11 cellular contexts compared by ENCODE assay signal in the genomic region with DNA sequence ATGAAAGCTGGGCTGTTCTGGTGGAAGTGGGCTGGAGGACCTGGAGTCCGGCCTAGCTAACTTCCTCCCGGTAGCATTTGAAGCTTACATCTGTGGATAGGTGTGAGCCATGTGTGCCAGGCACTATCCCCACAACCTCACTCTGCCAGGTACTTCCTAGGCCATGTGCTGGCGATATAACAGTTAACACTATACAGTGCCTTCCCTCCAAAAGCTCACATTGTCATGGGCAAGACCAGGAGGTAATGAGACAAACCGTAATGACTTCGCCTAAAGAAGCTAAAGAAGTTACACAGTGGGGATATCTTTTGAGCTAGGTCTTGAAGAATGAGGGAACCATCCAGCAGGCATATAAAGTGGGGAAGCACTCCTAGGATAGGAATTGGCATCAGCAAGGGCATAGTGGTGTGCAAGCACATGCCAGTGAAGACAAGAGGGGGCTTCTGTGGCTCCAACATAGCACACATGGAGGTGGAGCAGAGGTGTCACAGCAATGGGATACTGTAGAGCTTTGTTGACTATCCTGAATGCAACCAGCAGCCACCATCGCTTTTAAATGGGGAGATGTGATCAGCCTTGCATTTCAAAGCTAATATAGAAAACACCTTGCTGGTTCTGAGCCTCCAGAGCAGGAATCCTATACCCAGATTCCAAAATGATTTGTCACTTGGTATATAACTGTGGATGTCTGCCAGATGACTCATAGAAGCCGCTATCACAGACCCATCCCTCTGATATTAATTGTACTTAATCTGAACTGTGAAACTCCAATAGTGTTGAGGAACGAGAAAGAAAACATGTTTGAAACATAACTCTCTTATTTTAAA.
A peak's percentile ranks its signal among the peaks of the same experiment; 100 is the strongest.
DNase-seq lines count a peak whose midpoint lies in the region; ATAC-seq and TF ChIP-seq lines count a peak whose summit lies in the region.
"Had no signal": no experiment of that assay in that cellular context is flagged by ENCODE, and none has a peak within 500 bp of the region (broad histone marks: within the 10 kb centered on the region; RNA-seq: fewer than 3 reads in every experiment).

No MANE protein-coding gene starts in this region.

- no peak overlapping the region for H2AFZ ChIP-seq in PC-3 (ENCODE audit: low read length)

- H3K9ac ChIP-seq in PC-3 (ENCODE audit: low read length): no peak overlapping the region

- CTCF ChIA-PET in PC-3 (lab: Charles Lee): no interaction called here

- intact Hi-C loops in PC-3 (cut with micrococcal nuclease): loop anchor here (1.0 to 10.0 kb wide), 2 partner anchors 11 to 270 kb away; no protein-coding TSS in a partner anchor

- H3K27ac ChIP-seq in PC-3 (ENCODE audit: low read length) (no peak overlapping the region), epithelial cell of prostate (no peak overlapping the region)

- H3K4me1 ChIP-seq in PC-3 (ENCODE audit: insufficient read depth, low read length): peaks cover 22% of the 10 kb centered on the region

- H3K9me2 ChIP-seq in PC-3 (replicated peaks; ENCODE audit: low read length): no peaks in the 10 kb centered on the region

- H3K9me3 ChIP-seq in PC-3 (ENCODE audit: low read length): no peaks in the 10 kb centered on the region

- peak overlapping the region; percentile 22; the same call in 1 of the 2 replicates for H3K4me3 ChIP-seq in PC-3 (ENCODE audit: low read length)

- POLR2A ChIA-PET in PC-3 (lab: Charles Lee; ENCODE audit: unreplicated experiment): no interaction called here

- H3F3A ChIP-seq in PC-3 (ENCODE audit: low read length, unreplicated experiment): no peaks in the 10 kb centered on the region

- H3K79me2 ChIP-seq in PC-3 (ENCODE audit: low read length): no peaks in the 10 kb centered on the region

- no TSS peak for BruUV-seq in PC-3 (replicated peaks; lab: Mats Ljungman, UMichigan)

- H3K4me2 ChIP-seq in PC-3 (ENCODE audit: low read length): peak overlapping the region; percentile 67

- no peaks in the 10 kb centered on the region for H3K27me3 ChIP-seq in PC-3 (ENCODE audit: low read length)

- DNase-seq in COLO829 (ENCODE audit: low spot score) (peak; percentile 54), PC-3 (peak; percentile 94), epithelial cell of prostate (ENCODE audit: low read depth, low spot score) (peak; percentile 14), mucosa of gallbladder (ENCODE audit: low spot score) (peak; percentile 58), NCI-H2171 treated with DMSO at 0.1 percent for 48 hours (lab: John Stamatoyannopoulos, UW) (no peak), HUDEP-2 (lab: John Stamatoyannopoulos, UW; ENCODE audit: unreplicated experiment in 76 of 76) (no peak), NCI-H1694 (lab: John Stamatoyannopoulos, UW) (no peak)
- DNase-seq: activated CD8-positive, alpha-beta T cell treated with anti-CD3 and anti-CD28 coated beads, Interleukin-2, amount 10 ng/mL, durations not matched to agents 7 days and 5 days; activated naive CD8-positive, alpha-beta T cell treated with anti-CD3 and anti-CD28 coated beads, Interleukin-2, amount 50 U/mL, for 24 hours; stimulated activated naive CD4-positive, alpha-beta T cell treated with Interleukin-2 at 50 U/mL for 16 hours had no signal

- TF ChIP-seq CTCF in PC-3 (conservative IDR thresholded peaks at IDR 0.05; ENCODE audit: low read depth, low read length): no peak

- no peaks in the 10 kb centered on the region for H4K20me1 ChIP-seq in PC-3 (ENCODE audit: low read length)

- ATAC-seq in PC-3: peak; percentile 97
- no peak for ATAC-seq in HG03439 (IDR thresholded peaks at IDR 0.05; ENCODE audit: unreplicated experiment)
- ATAC-seq: activated CD8-positive, alpha-beta T cell treated with anti-CD3 and anti-CD28 coated beads, Interleukin-2, amount 10 ng/mL, durations not matched to agents 7 days and 5 days; activated naive CD8-positive, alpha-beta T cell treated with anti-CD3 and anti-CD28 coated beads, Interleukin-2, amount 50 U/mL, for 24 hours had no signal

- no peaks in the 10 kb centered on the region for H3K36me3 ChIP-seq in PC-3 (ENCODE audit: low read depth, low read length)

Comparison
In these comparisons a context has a peak if more than half of its experiments do, and no peak if none do; other contexts are left out.
1. DNase-seq: peak in COLO829 (single experiment), PC-3 (single experiment), epithelial cell of prostate (single experiment) and mucosa of gallbladder (single experiment); none in NCI-H2171 treated with DMSO at 0.1 percent for 48 hours (single experiment), HUDEP-2 (0 of 76) and NCI-H1694 (single experiment).